Comparison of ENCODE assay signal across 13 cellular contexts in the genomic region with DNA sequence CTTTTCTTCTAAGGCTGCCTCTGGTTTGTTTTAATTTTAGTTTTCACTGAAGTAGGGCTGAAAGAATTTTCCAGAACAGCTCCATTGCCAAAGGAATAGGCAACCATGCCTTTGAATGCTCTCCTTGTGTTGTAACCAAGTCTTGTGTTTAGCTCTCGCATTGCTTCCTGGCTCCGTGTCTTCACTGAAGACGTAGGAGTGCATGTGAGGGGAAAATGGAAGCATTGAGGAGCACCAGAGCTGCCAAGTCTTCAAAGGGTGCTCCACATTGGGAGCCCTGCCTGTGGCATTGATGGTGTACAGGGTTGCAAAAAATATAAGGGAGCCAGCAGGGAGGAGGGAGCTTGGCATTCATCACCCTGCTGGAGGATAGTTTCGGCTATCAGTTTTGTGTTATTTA.
"Had no signal": no experiment of that assay in that cellular context is flagged by ENCODE, and none has a peak within 500 bp of the region (broad histone marks: within the 10 kb centered on the region; RNA-seq: fewer than 3 reads in every experiment).

No MANE protein-coding gene starts in this region.

- H3K27me3 ChIP-seq: gastrocnemius medialis, ovary, stomach had no signal

- H3K4me3 Mint-ChIP-seq: activated CD8-positive, alpha-beta memory T cell treated with anti-CD3 and anti-CD28 coated beads, Interleukin-2, amount 10 ng/mL, durations not matched to agents 7 days and 5 days; activated naive CD8-positive, alpha-beta T cell treated with anti-CD3 and anti-CD28 coated beads for 36 hours; activated T-cell treated with anti-CD3 and anti-CD28 coated beads, Interleukin-2, amount 50 U/mL, for 24 hours had no signal

- DNase-seq: activated CD4-positive, alpha-beta T cell treated with anti-CD3 and anti-CD28 coated beads, Interleukin-2, amount 50 U/mL, for 48 hours; activated CD8-positive, alpha-beta memory T cell treated with anti-CD3 and anti-CD28 coated beads, Interleukin-2, amount 10 ng/mL, durations not matched to agents 7 days and 5 days; activated effector memory CD4-positive, alpha-beta T cell treated with anti-CD3 and anti-CD28 coated beads, Interleukin-2, amount 50 U/mL, for 16 hours; activated naive CD8-positive, alpha-beta T cell treated with anti-CD3 and anti-CD28 coated beads for 36 hours; activated T-cell treated with anti-CD3 and anti-CD28 coated beads, Interleukin-2, amount 50 U/mL, for 24 hours; effector CD8-positive, alpha-beta T cell; gastrocnemius medialis; ovary; retina; SIG-M5; stimulated activated CD4-positive, alpha-beta T cell treated with anti-CD3 and anti-CD28 coated beads, Interleukin-4, amount 100 ng/mL, for 4 hours; stomach had no signal

- H3K27me3 Mint-ChIP-seq: activated T-cell treated with anti-CD3 and anti-CD28 coated beads, Interleukin-2, amount 50 U/mL, for 24 hours had no signal

- H3K36me3 ChIP-seq: gastrocnemius medialis, ovary, stomach had no signal

- H3K36me3 Mint-ChIP-seq: activated naive CD8-positive, alpha-beta T cell treated with anti-CD3 and anti-CD28 coated beads for 36 hours had no signal

- H3K9me3 ChIP-seq: gastrocnemius medialis, ovary, stomach had no signal

- ATAC-seq: activated CD8-positive, alpha-beta memory T cell treated with anti-CD3 and anti-CD28 coated beads, Interleukin-2, amount 10 ng/mL, durations not matched to agents 7 days and 5 days; gastrocnemius medialis had no signal

- H3K4me3 ChIP-seq: gastrocnemius medialis, ovary, skin epidermis, stomach had no signal

- H3K4me1 ChIP-seq: stomach had no signal

- H3K9me3 Mint-ChIP-seq: activated T-cell treated with anti-CD3 and anti-CD28 coated beads, Interleukin-2, amount 50 U/mL, for 24 hours had no signal

- H3K27ac Mint-ChIP-seq: activated CD8-positive, alpha-beta memory T cell treated with anti-CD3 and anti-CD28 coated beads, Interleukin-2, amount 10 ng/mL, durations not matched to agents 7 days and 5 days; activated naive CD8-positive, alpha-beta T cell treated with anti-CD3 and anti-CD28 coated beads for 36 hours; activated T-cell treated with anti-CD3 and anti-CD28 coated beads, Interleukin-2, amount 50 U/mL, for 24 hours had no signal

- H3K27ac ChIP-seq: gastrocnemius medialis, ovary, stomach had no signal
